Comparison of ENCODE assay signal across 16 cellular contexts in the genomic region with DNA sequence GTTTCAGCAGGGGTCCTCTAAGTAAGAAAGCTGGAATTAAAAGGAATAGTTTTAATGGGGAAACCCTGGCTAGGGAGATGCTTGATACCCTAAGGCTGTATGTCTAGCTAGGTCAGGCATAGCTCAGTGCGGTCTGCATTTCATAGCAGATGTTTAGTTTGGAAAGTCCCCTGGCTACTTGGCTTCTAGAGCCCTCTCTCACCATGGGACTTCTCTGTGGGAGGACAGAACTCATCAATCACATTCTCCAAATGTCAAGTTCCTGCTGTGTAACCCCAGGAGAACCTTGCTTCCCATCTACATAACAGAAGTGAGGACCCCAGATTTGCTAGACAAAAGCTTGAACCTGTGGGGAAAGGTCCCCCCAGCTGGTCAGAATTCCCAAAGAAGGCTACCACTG. TPM values are rescaled to one million over a fixed set of nuclear protein-coding genes. Genes with fewer than 3 reads are reported as not detected.
DNase-seq lines count a peak whose midpoint lies in the region; ATAC-seq, FAIRE-seq and TF ChIP-seq lines count a peak whose summit lies in the region.
"Had no signal": no experiment of that assay in that cellular context is flagged by ENCODE, and none has a peak within 500 bp of the region (broad histone marks: within the 10 kb centered on the region; RNA-seq: fewer than 3 reads in every experiment).

No MANE protein-coding gene starts in this region.

- H3K4me1 ChIP-seq in astrocyte (ENCODE audit: insufficient read depth, low read length) (peaks cover 16% of the 10 kb centered on the region), upper lobe of left lung (peaks cover 3 to 5% (median 4%) of the 10 kb centered on the region in 4 donors), Karpas-422 (ENCODE audit: low read length) (no peaks in the 10 kb centered on the region)

- H3K79me2 ChIP-seq in astrocyte (ENCODE audit: insufficient read depth, low read length), result no peaks in the 10 kb centered on the region
- no peaks in the 10 kb centered on the region for H3K79me2 ChIP-seq in Karpas-422 (ENCODE audit: low read length)

- TF ChIP-seq POLR2A in upper lobe of left lung (IDR thresholded peaks at IDR 0.05), result no peak

- no peaks in the 10 kb centered on the region for H3K9me3 Mint-ChIP-seq in astrocyte (ENCODE audit: unreplicated experiment)
- H3K9me3 Mint-ChIP-seq: activated naive CD8-positive, alpha-beta T cell treated with anti-CD3 and anti-CD28 coated beads, Interleukin-2, amount 10 ng/mL, durations not matched to agents 7 days and 5 days had no signal

- H3K36me3 Mint-ChIP-seq in astrocyte (ENCODE audit: low read depth, unreplicated experiment), result no peaks in the 10 kb centered on the region
- H3K36me3 Mint-ChIP-seq: activated naive CD8-positive, alpha-beta T cell treated with anti-CD3 and anti-CD28 coated beads, Interleukin-2, amount 10 ng/mL, durations not matched to agents 7 days and 5 days had no signal

- H3K9me3 ChIP-seq in astrocyte (ENCODE audit: insufficient read depth, low read depth, low read length) (no peaks in the 10 kb centered on the region), upper lobe of left lung (no peaks in the 10 kb centered on the region), Karpas-422 (ENCODE audit: low read length) (no peaks in the 10 kb centered on the region)
- H3K9me3 ChIP-seq: esophagus squamous epithelium, ovary had no signal

- no peak for TF ChIP-seq EP300 in upper lobe of left lung (IDR thresholded peaks at IDR 0.05)

- H3K4me1 Mint-ChIP-seq in astrocyte (ENCODE audit: low read depth, unreplicated experiment), result peaks cover 22% of the 10 kb centered on the region

- H3K27ac Mint-ChIP-seq in astrocyte (ENCODE audit: unreplicated experiment), result peak overlapping the region; percentile 54
- H3K27ac Mint-ChIP-seq: activated naive CD8-positive, alpha-beta T cell treated with anti-CD3 and anti-CD28 coated beads, Interleukin-2, amount 10 ng/mL, durations not matched to agents 7 days and 5 days had no signal

- no peaks in the 10 kb centered on the region for H3K9me2 ChIP-seq in Karpas-422 (replicated peaks; ENCODE audit: insufficient read depth, low read length)

- FAIRE-seq in astrocyte (lab: Jason Lieb, UNC), result no peak

- H3K36me3 ChIP-seq in astrocyte (ENCODE audit: insufficient read depth, low read length), result no peaks in the 10 kb centered on the region
- no peaks in the 10 kb centered on the region for H3K36me3 ChIP-seq in upper lobe of left lung
- no peaks in the 10 kb centered on the region for H3K36me3 ChIP-seq in Karpas-422 (ENCODE audit: insufficient read depth, low read length)
- H3K36me3 ChIP-seq: esophagus squamous epithelium, ovary had no signal

- H3K27ac ChIP-seq in astrocyte (ENCODE audit: low read depth, low read length) (no peak overlapping the region), upper lobe of left lung (no peak overlapping the region), Karpas-422 (ENCODE audit: low read length) (no peak overlapping the region)
- H3K27ac ChIP-seq: coronary artery, esophagus squamous epithelium, ovary had no signal

- TF ChIP-seq CTCF in astrocyte (IDR thresholded peaks at IDR 0.05; ENCODE audit: insufficient read depth, low read depth, low read length), result no peak
- no peak for TF ChIP-seq CTCF in upper lobe of left lung (IDR thresholded peaks at IDR 0.05)

- no peak overlapping the region for H3K4me3 Mint-ChIP-seq in astrocyte (ENCODE audit: unreplicated experiment)
- H3K4me3 Mint-ChIP-seq: activated naive CD8-positive, alpha-beta T cell treated with anti-CD3 and anti-CD28 coated beads, Interleukin-2, amount 10 ng/mL, durations not matched to agents 7 days and 5 days had no signal

- WGBS in upper lobe of left lung, 2 donors, result 90 to 94% methylated on average over 1 of the region's 1 CpG

- no peaks in the 10 kb centered on the region for H4K20me1 ChIP-seq in astrocyte (ENCODE audit: insufficient read depth, low read length)
- H4K20me1 ChIP-seq in Karpas-422 (ENCODE audit: insufficient read depth, low read depth, low read length), result peaks cover 5% of the 10 kb centered on the region; the same call in 1 of the 2 replicates

- DNase-seq in Caki2 (ENCODE audit: low read depth), result peak; percentile 65
- DNase-seq in astrocyte (ENCODE audit: low read depth), result peak; percentile 81
- peak; percentile 32 for DNase-seq in iPS-NIHi7 (ENCODE audit: extremely low spot score)
- DNase-seq in upper lobe of left lung, result no peak
- no peak for DNase-seq in KG1 (lab: John Stamatoyannopoulos, UW)
- no peak for DNase-seq in Karpas-422
- DNase-seq: activated CD4-positive, CD25-positive, alpha-beta regulatory T cell; activated CD8-positive, alpha-beta memory T cell treated with anti-CD3 and anti-CD28 coated beads, Interleukin-2, amount 50 U/mL, for 4 hours; activated naive CD8-positive, alpha-beta T cell treated with anti-CD3 and anti-CD28 coated beads, Interleukin-2, amount 10 ng/mL, durations not matched to agents 7 days and 5 days; Calu3; esophagus squamous epithelium; ovary; stimulated activated CD4-positive, alpha-beta T cell treated with anti-CD3 and anti-CD28 coated beads, Interleukin-15, amount 100 ng/mL, for 24 hours had no signal

- H3K4me2 ChIP-seq in astrocyte (ENCODE audit: low read length), result peak overlapping the region; percentile 6
- H3K4me2 ChIP-seq in Karpas-422 (ENCODE audit: low read depth, low read length, poor library complexity, severe bottlenecking), result no peak overlapping the region

- H3K4me3 ChIP-seq in astrocyte (ENCODE audit: insufficient read depth, low read depth, low read length) (no peak overlapping the region), upper lobe of left lung (no peak overlapping the region), Karpas-422 (ENCODE audit: low read length) (no peak overlapping the region)
- H3K4me3 ChIP-seq: coronary artery, esophagus squamous epithelium, ovary had no signal

- H3K9ac ChIP-seq in astrocyte (ENCODE audit: low read length) (no peak overlapping the region), Karpas-422 (ENCODE audit: low read length) (no peak overlapping the region)

- H3K27me3 ChIP-seq in astrocyte (ENCODE audit: insufficient read depth, low read length), result no peaks in the 10 kb centered on the region
- H3K27me3 ChIP-seq in upper lobe of left lung, result no peaks in the 10 kb centered on the region
- no peaks in the 10 kb centered on the region for H3K27me3 ChIP-seq in Karpas-422 (ENCODE audit: low read length)
- H3K27me3 ChIP-seq: esophagus squamous epithelium, ovary had no signal

- ATAC-seq in HG02642 (IDR thresholded peaks at IDR 0.05; ENCODE audit: poor library complexity, unreplicated experiment) (peak; percentile 64), upper lobe of left lung (ENCODE audit: low FRiP score in 2 of 2) (no peak), SK-N-SH treated with all-trans-retinoic acid at 6 μM for 48 hours (no peak)

- in situ Hi-C loops in Caki2 (cut with HindIII; ENCODE audit: low pct_unique_long_range_greater_than_20kb, low sequenced_read_pairs), result no loop called here

- no peaks in the 10 kb centered on the region for H3K27me3 Mint-ChIP-seq in astrocyte (ENCODE audit: low read depth, unreplicated experiment)
- H3K27me3 Mint-ChIP-seq: activated naive CD8-positive, alpha-beta T cell treated with anti-CD3 and anti-CD28 coated beads, Interleukin-2, amount 10 ng/mL, durations not matched to agents 7 days and 5 days had no signal

- H2AFZ ChIP-seq in astrocyte (ENCODE audit: low read depth, low read length), result no peak overlapping the region
- no peak overlapping the region for H2AFZ ChIP-seq in Karpas-422 (ENCODE audit: low read length)

TF ChIP-seq in SK-N-SH treated with all-trans-retinoic acid at 6 μM for 48 hours, 23 proteins besides CTCF, POLR2A, EP300 and RAD21 (continues in another document):
- TF ChIP-seq CSDC2 (CRISPR knock-in tag; IDR thresholded peaks at IDR 0.05) (no peak), CREB5 (CRISPR knock-in tag; IDR thresholded peaks at IDR 0.05; ENCODE audit: low read depth) (no peak), ZNF70 (CRISPR knock-in tag; IDR thresholded peaks at IDR 0.05) (no peak), ZC3H10 (CRISPR knock-in tag; IDR thresholded peaks at IDR 0.05) (no peak), BACH2 (CRISPR knock-in tag; IDR thresholded peaks at IDR 0.05; ENCODE audit: borderline replicate concordance) (no peak)
- TF ChIP-seq, protein P1, sequence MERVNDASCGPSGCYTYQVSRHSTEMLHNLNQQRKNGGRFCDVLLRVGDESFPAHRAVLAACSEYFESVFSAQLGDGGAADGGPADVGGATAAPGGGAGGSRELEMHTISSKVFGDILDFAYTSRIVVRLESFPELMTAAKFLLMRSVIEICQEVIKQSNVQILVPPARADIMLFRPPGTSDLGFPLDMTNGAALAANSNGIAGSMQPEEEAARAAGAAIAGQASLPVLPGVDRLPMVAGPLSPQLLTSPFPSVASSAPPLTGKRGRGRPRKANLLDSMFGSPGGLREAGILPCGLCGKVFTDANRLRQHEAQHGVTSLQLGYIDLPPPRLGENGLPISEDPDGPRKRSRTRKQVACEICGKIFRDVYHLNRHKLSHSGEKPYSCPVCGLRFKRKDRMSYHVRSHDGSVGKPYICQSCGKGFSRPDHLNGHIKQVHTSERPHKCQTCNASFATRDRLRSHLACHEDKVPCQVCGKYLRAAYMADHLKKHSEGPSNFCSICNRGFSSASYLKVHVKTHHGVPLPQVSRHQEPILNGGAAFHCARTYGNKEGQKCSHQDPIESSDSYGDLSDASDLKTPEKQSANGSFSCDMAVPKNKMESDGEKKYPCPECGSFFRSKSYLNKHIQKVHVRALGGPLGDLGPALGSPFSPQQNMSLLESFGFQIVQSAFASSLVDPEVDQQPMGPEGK (CRISPR knock-in tag; IDR thresholded peaks at IDR 0.05; ENCODE audit: borderline replicate concordance), result no peak

RNA-seq across cellular contexts. Expression of gene ANXA4, which starts 24.0 kb away (rescaled TPM):
- total RNA-seq in Caki2 (2014; rRNA removed; shearing (Covaris generic); ENCODE audit: low replicate concordance), result 309 and 330 TPM in 2 replicates
- total RNA-seq in astrocyte, result 122 and 132 TPM in 2 replicates
- total RNA-seq in upper lobe of left lung, result 100 to 1,000 TPM in 5 of 6 donors, 10 to 100 TPM in 1; 84.0 to 214 (median 161) TPM
- 1.1 and 2.4 TPM in 2 replicates for total RNA-seq in Karpas-422 (2014; rRNA removed; shearing (Covaris generic); ENCODE audit: low replicate concordance)

Comparison
In these comparisons a context has a peak if more than half of its experiments do, and no peak if none do; other contexts are left out.
1. DNase-seq: peak in Caki2 (single experiment), astrocyte (single experiment) and iPS-NIHi7 (single experiment); none in upper lobe of left lung (0 of 2), KG1 (single experiment) and Karpas-422 (single experiment).
2. RNA of gene ANXA4, which starts 24.0 kb away (total RNA-seq): 309 to 330 TPM in Caki2, 84.0 to 214 TPM in upper lobe of left lung and 122 to 132 TPM in astrocyte; 1.1 to 2.4 TPM in Karpas-422; every median in the first group is over 10 times any median in the second.